Comparison of ENCODE assay signal across 21 cellular contexts in the genomic region with DNA sequence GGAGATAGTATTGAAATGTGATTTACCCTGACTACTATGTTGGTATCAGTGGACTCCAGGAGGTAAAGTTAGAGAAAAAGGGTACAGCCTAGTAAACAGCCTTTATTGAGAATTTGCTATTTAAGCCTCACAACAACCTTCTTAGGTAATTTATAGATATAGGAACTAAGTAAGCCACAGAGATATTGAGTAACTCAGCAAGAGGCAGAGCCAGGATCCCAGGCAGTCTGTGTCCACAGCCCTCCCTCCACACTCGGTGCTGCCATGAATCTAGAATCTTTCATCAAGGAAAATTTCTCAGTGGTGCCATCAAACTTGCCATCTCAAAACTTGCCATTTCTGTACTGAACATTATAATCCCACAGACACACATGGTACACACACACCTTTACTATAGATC.
"Had no signal": no experiment of that assay in that cellular context is flagged by ENCODE, and none has a peak within 500 bp of the region (broad histone marks: within the 10 kb centered on the region; RNA-seq: fewer than 3 reads in every experiment).

No MANE protein-coding gene starts in this region.

- H3K36me3 ChIP-seq: colonic mucosa, transverse colon, uterus had no signal

- H3K27ac Mint-ChIP-seq: activated naive CD8-positive, alpha-beta T cell treated with anti-CD3 and anti-CD28 coated beads for 36 hours; activated T-helper 17 cell treated with anti-CD3 and anti-CD28 coated beads, Interleukin-2, amount 50 U/mL, for 72 hours; effector memory CD8-positive, alpha-beta T cell; stimulated activated memory B cell treated with anti-CD40 and anti-IgM and Interleukin-4, amounts not matched to agents 10 μg/mL and 1 μg/mL and 100 μg/mL, for 72 hours had no signal

- H3K4me3 Mint-ChIP-seq: activated naive CD8-positive, alpha-beta T cell treated with anti-CD3 and anti-CD28 coated beads for 36 hours; activated T-helper 17 cell treated with anti-CD3 and anti-CD28 coated beads, Interleukin-2, amount 50 U/mL, for 72 hours; effector memory CD8-positive, alpha-beta T cell; naive B cell; stimulated activated memory B cell treated with anti-CD40 and anti-IgM and Interleukin-4, amounts not matched to agents 10 μg/mL and 1 μg/mL and 100 μg/mL, for 72 hours had no signal

- H3K4me1 Mint-ChIP-seq: activated T-helper 17 cell treated with anti-CD3 and anti-CD28 coated beads, Interleukin-2, amount 50 U/mL, for 72 hours had no signal

- H3K27ac ChIP-seq: colonic mucosa, dorsolateral prefrontal cortex, lower lobe of right lung, sigmoid colon, transverse colon, uterus had no signal

- H3K27me3 ChIP-seq: colonic mucosa, dorsolateral prefrontal cortex, sigmoid colon, transverse colon, uterus had no signal

- H3K9me3 Mint-ChIP-seq: activated naive CD8-positive, alpha-beta T cell treated with anti-CD3 and anti-CD28 coated beads for 36 hours; activated T-helper 17 cell treated with anti-CD3 and anti-CD28 coated beads, Interleukin-2, amount 50 U/mL, for 72 hours; effector memory CD8-positive, alpha-beta T cell; naive B cell; stimulated activated memory B cell treated with anti-CD40 and anti-IgM and Interleukin-4, amounts not matched to agents 10 μg/mL and 1 μg/mL and 100 μg/mL, for 72 hours had no signal

- H3K4me1 ChIP-seq: colonic mucosa, lower lobe of right lung, sigmoid colon, transverse colon, uterus had no signal

- H3K27me3 Mint-ChIP-seq: activated naive CD8-positive, alpha-beta T cell treated with anti-CD3 and anti-CD28 coated beads for 36 hours; activated T-helper 17 cell treated with anti-CD3 and anti-CD28 coated beads, Interleukin-2, amount 50 U/mL, for 72 hours; effector memory CD8-positive, alpha-beta T cell; naive B cell; stimulated activated memory B cell treated with anti-CD40 and anti-IgM and Interleukin-4, amounts not matched to agents 10 μg/mL and 1 μg/mL and 100 μg/mL, for 72 hours had no signal

- H3K9me3 ChIP-seq: colonic mucosa, lower lobe of right lung, sigmoid colon, transverse colon, uterus had no signal

- ATAC-seq: activated T-helper 17 cell treated with anti-CD3 and anti-CD28 coated beads, Interleukin-2, amount 50 U/mL, for 72 hours; effector memory CD8-positive, alpha-beta T cell; esophagus mucosa; left lobe of liver; lower lobe of right lung; stimulated activated memory B cell treated with anti-CD40 and anti-IgM and Interleukin-4, amounts not matched to agents 10 μg/mL and 1 μg/mL and 100 μg/mL, for 72 hours had no signal

- DNase-seq: activated CD4-positive, alpha-beta T cell treated with anti-CD3 and anti-CD28 coated beads for 1 hour; activated naive CD8-positive, alpha-beta T cell treated with anti-CD3 and anti-CD28 coated beads for 36 hours; activated T-cell treated with anti-CD3 and anti-CD28 coated beads, Interleukin-2, amount 50 U/mL, for 1 hour; amniotic stem cell; colonic mucosa; dorsolateral prefrontal cortex; effector memory CD8-positive, alpha-beta T cell; foreskin melanocyte; kidney; lower lobe of right lung; mesendoderm; naive B cell; sigmoid colon; stimulated activated CD4-positive, alpha-beta T cell treated with anti-CD3 and anti-CD28 coated beads, Interleukin-15, amount 100 ng/mL, for 24 hours; transverse colon; uterus had no signal

- H3K4me3 ChIP-seq: colonic mucosa, dorsolateral prefrontal cortex, lower lobe of right lung, sigmoid colon, smooth muscle cell, transverse colon, uterus had no signal
